35 cellular contexts compared by ENCODE assay signal in genomic region chr20:23501926-23502325, GRCh38. TPM values are rescaled to one million over a fixed set of nuclear protein-coding genes. Genes with fewer than 3 reads are reported as not detected.
"Had no signal": no experiment of that assay in that cellular context is flagged by ENCODE, and none has a peak within 500 bp of the region (broad histone marks: within the 10 kb centered on the region; RNA-seq: fewer than 3 reads in every experiment).

No MANE protein-coding gene starts in this region.

- H3K4me3 ChIP-seq: adrenal gland, body of pancreas, gastroesophageal sphincter, heart right ventricle, hepatocyte had no signal

- H3K4me2 ChIP-seq: hepatocyte had no signal

- H3K27me3 ChIP-seq: body of pancreas, hepatocyte had no signal

- H3K36me3 ChIP-seq: adrenal gland, gastroesophageal sphincter, heart right ventricle had no signal

- H3K4me1 ChIP-seq: adrenal gland, body of pancreas, foreskin keratinocyte, gastroesophageal sphincter, heart right ventricle had no signal

- H2AFZ ChIP-seq: hepatocyte had no signal

- H3K9me3 ChIP-seq: adrenal gland, body of pancreas, gastroesophageal sphincter, heart right ventricle had no signal

- H3K27ac ChIP-seq: adrenal gland, body of pancreas, epithelial cell of prostate, foreskin keratinocyte, gastroesophageal sphincter, heart right ventricle, hepatocyte had no signal

- H3K79me2 ChIP-seq: hepatocyte had no signal

- DNase-seq: activated CD4-positive, alpha-beta memory T cell treated with anti-CD3 and anti-CD28 coated beads for 36 hours; activated CD4-positive, alpha-beta T cell treated with anti-CD3 and anti-CD28 coated beads for 36 hours; activated CD4-positive, alpha-beta T cell treated with anti-CD3 and anti-CD28 coated beads, Interleukin-2, amount 10 ng/mL, durations not matched to agents 24 days and 14 days; activated CD4-positive, CD25-positive, alpha-beta regulatory T cell; activated CD4-positive, CD25-positive, alpha-beta regulatory T cell treated with anti-CD3 and anti-CD28 coated beads, Interleukin-2, amount 50 U/mL, for 72 hours; activated CD8-positive, alpha-beta memory T cell treated with anti-CD3 and anti-CD28 coated beads, Interleukin-2, amount 10 ng/mL, durations not matched to agents 7 days and 5 days; activated CD8-positive, alpha-beta memory T cell treated with anti-CD3 and anti-CD28 coated beads, Interleukin-2, amount 50 U/mL, for 4 hours; activated CD8-positive, alpha-beta T cell treated with anti-CD3 and anti-CD28 coated beads, Interleukin-2, amount 10 ng/mL, durations not matched to agents 7 days and 5 days; activated effector memory CD4-positive, alpha-beta T cell treated with anti-CD3 and anti-CD28 coated beads, Interleukin-2, amount 50 U/mL, for 16 hours; activated naive CD4-positive, alpha-beta T cell treated with anti-CD3 and anti-CD28 coated beads for 36 hours; activated naive CD8-positive, alpha-beta T cell treated with anti-CD3 and anti-CD28 coated beads for 36 hours; activated naive CD8-positive, alpha-beta T cell treated with anti-CD3 and anti-CD28 coated beads, Interleukin-2, amount 50 U/mL, for 24 hours; activated T-cell treated with anti-CD3 and anti-CD28 coated beads, Interleukin-2, amount 50 U/mL, for 1 hour; activated T-cell treated with anti-CD3 and anti-CD28 coated beads, Interleukin-2, amount 50 U/mL, for 48 hours; adrenal gland; amygdala; aorta; body of pancreas; caudate nucleus; cortex of kidney; dermis blood vessel endothelial cell; effector CD4-positive, alpha-beta T cell; effector memory CD8-positive, alpha-beta T cell; foreskin keratinocyte; heart right ventricle; T-helper 17 cell; T1000 had no signal

- ATAC-seq: activated CD4-positive, alpha-beta T cell treated with anti-CD3 and anti-CD28 coated beads for 36 hours; activated CD8-positive, alpha-beta memory T cell treated with anti-CD3 and anti-CD28 coated beads, Interleukin-2, amount 10 ng/mL, durations not matched to agents 7 days and 5 days; activated CD8-positive, alpha-beta T cell treated with anti-CD3 and anti-CD28 coated beads, Interleukin-2, amount 10 ng/mL, durations not matched to agents 7 days and 5 days; activated naive CD8-positive, alpha-beta T cell treated with anti-CD3 and anti-CD28 coated beads, Interleukin-2, amount 50 U/mL, for 24 hours; body of pancreas; effector memory CD8-positive, alpha-beta T cell; foreskin keratinocyte; gastroesophageal sphincter; heart right ventricle; T-helper 17 cell had no signal

RNA-seq across cellular contexts. Expression of gene CST8, which starts 11.0 kb away (rescaled TPM):
- total RNA-seq: activated CD4-positive, alpha-beta memory T cell treated with anti-CD3 and anti-CD28 coated beads for 36 hours; activated CD4-positive, alpha-beta T cell treated with anti-CD3 and anti-CD28 coated beads for 36 hours; activated CD4-positive, alpha-beta T cell treated with anti-CD3 and anti-CD28 coated beads, Interleukin-2, amount 10 ng/mL, durations not matched to agents 24 days and 14 days; activated CD8-positive, alpha-beta memory T cell treated with anti-CD3 and anti-CD28 coated beads for 36 hours; activated CD8-positive, alpha-beta memory T cell treated with anti-CD3 and anti-CD28 coated beads, Interleukin-2, amount 10 ng/mL, durations not matched to agents 7 days and 5 days; activated CD8-positive, alpha-beta T cell treated with anti-CD3 and anti-CD28 coated beads, Interleukin-2, amount 10 ng/mL, durations not matched to agents 7 days and 5 days; activated naive CD4-positive, alpha-beta T cell treated with anti-CD3 and anti-CD28 coated beads for 36 hours; activated naive CD8-positive, alpha-beta T cell treated with anti-CD3 and anti-CD28 coated beads for 36 hours; activated T-helper 1 cell treated with anti-CD3 and anti-CD28 coated beads, Interleukin-12 subunit alpha, Interleukin-12 subunit beta, Interleukin-2, Interleukin-4 antibody, amounts not matched to agents 30 ng/mL and 10 ng/mL and 1 ng/mL, durations not matched to agents 14 hours and 24 hours and 36 hours; activated T-helper 2 cell treated with anti-CD3 and anti-CD28 coated beads, Interferon-gamma antibody, Interleukin-2, Interleukin-4, amounts not matched to agents 10 μg/mL and 5 μg/mL and 100 μg/mL, durations not matched to agents 14 hours and 24 hours and 36 hours; adrenal gland; aorta; body of pancreas; chondrocyte; dermis blood vessel endothelial cell; foreskin keratinocyte; gastroesophageal sphincter; glomerular endothelial cell; heart right ventricle; hepatocyte; T-helper 17 cell had no signal

RNA-seq across cellular contexts. Expression of gene CST11, which starts 49.2 kb away (rescaled TPM):
- total RNA-seq: activated CD4-positive, alpha-beta memory T cell treated with anti-CD3 and anti-CD28 coated beads for 36 hours; activated CD4-positive, alpha-beta T cell treated with anti-CD3 and anti-CD28 coated beads for 36 hours; activated CD4-positive, alpha-beta T cell treated with anti-CD3 and anti-CD28 coated beads, Interleukin-2, amount 10 ng/mL, durations not matched to agents 24 days and 14 days; activated CD8-positive, alpha-beta memory T cell treated with anti-CD3 and anti-CD28 coated beads for 36 hours; activated CD8-positive, alpha-beta memory T cell treated with anti-CD3 and anti-CD28 coated beads, Interleukin-2, amount 10 ng/mL, durations not matched to agents 7 days and 5 days; activated CD8-positive, alpha-beta T cell treated with anti-CD3 and anti-CD28 coated beads, Interleukin-2, amount 10 ng/mL, durations not matched to agents 7 days and 5 days; activated naive CD4-positive, alpha-beta T cell treated with anti-CD3 and anti-CD28 coated beads for 36 hours; activated naive CD8-positive, alpha-beta T cell treated with anti-CD3 and anti-CD28 coated beads for 36 hours; activated T-helper 1 cell treated with anti-CD3 and anti-CD28 coated beads, Interleukin-12 subunit alpha, Interleukin-12 subunit beta, Interleukin-2, Interleukin-4 antibody, amounts not matched to agents 30 ng/mL and 10 ng/mL and 1 ng/mL, durations not matched to agents 14 hours and 24 hours and 36 hours; activated T-helper 2 cell treated with anti-CD3 and anti-CD28 coated beads, Interferon-gamma antibody, Interleukin-2, Interleukin-4, amounts not matched to agents 10 μg/mL and 5 μg/mL and 100 μg/mL, durations not matched to agents 14 hours and 24 hours and 36 hours; adrenal gland; aorta; body of pancreas; chondrocyte; dermis blood vessel endothelial cell; foreskin keratinocyte; gastroesophageal sphincter; glomerular endothelial cell; heart right ventricle; hepatocyte; T-helper 17 cell had no signal
